Comparison of ENCODE assay signal across 8 cellular contexts in the genomic region with DNA sequence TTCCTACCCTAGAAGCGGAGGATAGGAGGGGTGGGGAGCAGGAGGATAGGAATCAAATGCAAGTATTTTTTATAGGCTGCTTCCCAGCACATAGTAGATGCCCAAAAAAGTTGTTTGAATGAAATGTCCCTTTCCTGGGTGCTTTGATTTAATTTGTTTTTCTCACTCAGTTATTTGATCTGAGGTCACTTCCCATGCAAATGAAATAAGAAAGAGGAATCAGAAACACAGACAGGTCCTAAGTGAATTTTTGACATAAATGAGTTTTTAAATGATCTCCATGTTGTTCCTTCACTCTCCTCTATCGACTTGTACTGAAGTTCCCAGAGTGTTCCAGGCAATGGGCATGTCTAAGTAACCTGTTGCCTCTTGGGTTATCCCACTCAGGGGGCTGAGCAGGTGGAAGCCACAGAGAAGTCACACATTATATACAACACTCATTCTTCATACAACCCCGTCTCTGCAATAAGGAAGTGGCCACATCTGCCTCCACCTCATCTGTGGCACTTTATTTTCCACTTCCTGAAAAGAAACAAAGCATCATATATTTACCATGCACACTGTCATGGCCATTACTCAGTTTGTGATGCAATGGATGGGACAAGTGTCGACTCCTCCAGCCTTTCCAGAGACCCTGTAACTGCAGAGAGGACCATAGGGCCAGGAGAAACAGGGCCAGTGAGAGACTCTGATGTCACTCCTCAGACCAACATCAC.
DNase-seq lines count a peak whose midpoint lies in the region; ATAC-seq and TF ChIP-seq lines count a peak whose summit lies in the region.
"Had no signal": no experiment of that assay in that cellular context is flagged by ENCODE, and none has a peak within 500 bp of the region (broad histone marks: within the 10 kb centered on the region; RNA-seq: fewer than 3 reads in every experiment).

No MANE protein-coding gene starts in this region.

- peak; percentile 64 for ATAC-seq in GM19023 (IDR thresholded peaks at IDR 0.05; ENCODE audit: unreplicated experiment)
- ATAC-seq in HG03025 (IDR thresholded peaks at IDR 0.05; ENCODE audit: low FRiP score, unreplicated experiment), result peak; percentile 67
- ATAC-seq in natural killer cell, result peak; percentile 84 to 88 (median 85)

- peaks cover 71 to 72% of the 10 kb centered on the region in 2 donors for H3K4me1 Mint-ChIP-seq in natural killer cell
- no peaks in the 10 kb centered on the region for H3K4me1 Mint-ChIP-seq in nephron progenitor cell
- H3K4me1 Mint-ChIP-seq in osteocyte (ENCODE audit: unreplicated experiment), result peaks cover 8% of the 10 kb centered on the region
- H3K4me1 Mint-ChIP-seq: neural crest cell had no signal

- no peaks in the 10 kb centered on the region for H3K9me3 ChIP-seq in Peyer's patch

- H3K27ac ChIP-seq in Peyer's patch, result peak overlapping the region in 2 of 4 donors; percentile 2 to 40

- no peaks in the 10 kb centered on the region for H3K36me3 ChIP-seq in Peyer's patch

- intact Hi-C loops in natural killer cell (cut with micrococcal nuclease), result loop anchor here (1.0 to 10.0 kb wide), 3 partner anchors 53 to 186 kb away; a partner anchor contains a TSS

- H3K4me1 ChIP-seq in Peyer's patch, result no peaks in the 10 kb centered on the region

- H3K36me3 Mint-ChIP-seq in natural killer cell (no peaks in the 10 kb centered on the region), nephron progenitor cell (ENCODE audit: low read depth) (no peaks in the 10 kb centered on the region), osteocyte (ENCODE audit: unreplicated experiment) (no peaks in the 10 kb centered on the region)

- no peak overlapping the region for H3K4me3 ChIP-seq in Peyer's patch

- DNase-seq in Peyer's patch, result peak in 2 of 3 donors; percentile 60 to 65
- peak; percentile 36 for DNase-seq in natural killer cell
- DNase-seq in nephron progenitor cell, result no peak
- no peak for DNase-seq in osteocyte (ENCODE audit: extremely low spot score, unreplicated experiment)
- DNase-seq in islet precursor cell, result no peak

- no peak for TF ChIP-seq POLR2A in Peyer's patch (IDR thresholded peaks at IDR 0.05)

- TF ChIP-seq CTCF in Peyer's patch (IDR thresholded peaks at IDR 0.05) (no peak), natural killer cell (IDR thresholded peaks at IDR 0.05) (no peak), nephron progenitor cell (IDR thresholded peaks at IDR 0.05) (no peak), osteocyte (IDR thresholded peaks at IDR 0.05) (no peak)

- peak overlapping the region; percentile 62 for H3K4me3 Mint-ChIP-seq in natural killer cell
- no peak overlapping the region for H3K4me3 Mint-ChIP-seq in nephron progenitor cell
- H3K4me3 Mint-ChIP-seq in osteocyte (ENCODE audit: unreplicated experiment), result no peak overlapping the region
- H3K4me3 Mint-ChIP-seq: neural crest cell had no signal

- no peaks in the 10 kb centered on the region for H3K27me3 ChIP-seq in Peyer's patch

- H3K27ac Mint-ChIP-seq in natural killer cell, result peak overlapping the region; percentile 92
- H3K27ac Mint-ChIP-seq in nephron progenitor cell, result no peak overlapping the region
- H3K27ac Mint-ChIP-seq in osteocyte (ENCODE audit: unreplicated experiment), result no peak overlapping the region

- H3K9me3 Mint-ChIP-seq in natural killer cell, result no peaks in the 10 kb centered on the region
- no peaks in the 10 kb centered on the region for H3K9me3 Mint-ChIP-seq in nephron progenitor cell
- H3K9me3 Mint-ChIP-seq in osteocyte (ENCODE audit: unreplicated experiment), result no peaks in the 10 kb centered on the region
- H3K9me3 Mint-ChIP-seq: neural crest cell had no signal

- H3K27me3 Mint-ChIP-seq in natural killer cell (ENCODE audit: low read depth in 2 of 2) (no peaks in the 10 kb centered on the region), nephron progenitor cell (ENCODE audit: low read depth, poor library complexity) (peaks cover 11% of the 10 kb centered on the region), osteocyte (ENCODE audit: unreplicated experiment) (no peaks in the 10 kb centered on the region)

Comparison
In these comparisons a context has a peak if more than half of its experiments do, and no peak if none do; other contexts are left out.
1. DNase-seq: peak in Peyer's patch (2 of 3) and natural killer cell (single experiment); none in nephron progenitor cell (single experiment), osteocyte (single experiment) and islet precursor cell (single experiment).
2. H3K27ac Mint-ChIP-seq: peak in natural killer cell (2 of 2); none in nephron progenitor cell (single experiment) and osteocyte (single experiment).
3. Peak in every context shown above with its lines, with median percentiles within 50 percentile points of each other: ATAC-seq.